14 cellular contexts compared by ENCODE assay signal in genomic region chr12:53066594-53066978, GRCh38. TPM values are rescaled to one million over a fixed set of nuclear protein-coding genes. Genes with fewer than 3 reads are reported as not detected.
A peak's percentile ranks its signal among the peaks of the same experiment; 100 is the strongest.
DNase-seq lines count a peak whose midpoint lies in the region; ATAC-seq and TF ChIP-seq lines count a peak whose summit lies in the region.
"Had no signal": no experiment of that assay in that cellular context is flagged by ENCODE, and none has a peak within 500 bp of the region (broad histone marks: within the 10 kb centered on the region; RNA-seq: fewer than 3 reads in every experiment).

No MANE protein-coding gene starts in this region.

- H3K4me1 Mint-ChIP-seq in natural killer cell treated with Interleukin-12 subunit alpha and Interleukin-12 subunit beta and Interleukin-15 and Interleukin-18, amount 100 ng/mL, for 72 hours (ENCODE audit: low read depth in 2 of 2): peaks cover 6 to 10% of the 10 kb centered on the region in 2 donors
- peaks cover 5 to 22% of the 10 kb centered on the region in 2 donors for H3K4me1 Mint-ChIP-seq in natural killer cell

- 86 to 87% methylated on average over 10 of the region's 10 CpGs for WGBS in esophagus, 2 donors

- no peak for TF ChIP-seq CTCF in natural killer cell (IDR thresholded peaks at IDR 0.05)

- H3K27ac ChIP-seq in esophagus (ENCODE audit: low read depth in 2 of 2, low read length in 1 of 2) (peak overlapping the region; percentile 8 to 76), rectal smooth muscle tissue (ENCODE audit: low read depth, low read length) (no peak overlapping the region)
- H3K27ac ChIP-seq: hepatocyte, HL-60 had no signal

- intact Hi-C loops in natural killer cell (cut with micrococcal nuclease): loop anchor here (1.0 to 10.0 kb wide), 2 partner anchors 33 to 278 kb away; no protein-coding TSS in a partner anchor

- no peaks in the 10 kb centered on the region for H3K9me3 Mint-ChIP-seq in natural killer cell treated with Interleukin-12 subunit alpha and Interleukin-12 subunit beta and Interleukin-15 and Interleukin-18, amount 100 ng/mL, for 72 hours
- H3K9me3 Mint-ChIP-seq in natural killer cell: no peaks in the 10 kb centered on the region
- H3K9me3 Mint-ChIP-seq: activated CD4-positive, alpha-beta memory T cell treated with anti-CD3 and anti-CD28 coated beads for 36 hours; activated naive CD4-positive, alpha-beta T cell treated with anti-CD3 and anti-CD28 coated beads, Interleukin-2, amount 50 U/mL, for 72 hours had no signal

- no peak for ATAC-seq in natural killer cell treated with Interleukin-12 subunit alpha and Interleukin-12 subunit beta and Interleukin-15 and Interleukin-18, amount 100 ng/mL, for 72 hours
- ATAC-seq in natural killer cell: no peak
- ATAC-seq in HG03159 (IDR thresholded peaks at IDR 0.05; ENCODE audit: unreplicated experiment): no peak
- ATAC-seq in HG03039 (IDR thresholded peaks at IDR 0.05; ENCODE audit: unreplicated experiment): no peak

- H3K4me1 ChIP-seq in esophagus (ENCODE audit: control insufficient read depth in 2 of 2, insufficient read depth in 2 of 2, low read length in 1 of 2) (peaks cover 4 to 30% of the 10 kb centered on the region in 2 donors), rectal smooth muscle tissue (ENCODE audit: control insufficient read depth, insufficient read depth, low read length) (peaks cover 8% of the 10 kb centered on the region)

- H3K9ac ChIP-seq in rectal smooth muscle tissue (ENCODE audit: low read length): no peak overlapping the region

- no peaks in the 10 kb centered on the region for H3K36me3 Mint-ChIP-seq in natural killer cell treated with Interleukin-12 subunit alpha and Interleukin-12 subunit beta and Interleukin-15 and Interleukin-18, amount 100 ng/mL, for 72 hours
- H3K36me3 Mint-ChIP-seq in natural killer cell: no peaks in the 10 kb centered on the region
- H3K36me3 Mint-ChIP-seq: activated naive CD4-positive, alpha-beta T cell treated with anti-CD3 and anti-CD28 coated beads, Interleukin-2, amount 50 U/mL, for 72 hours had no signal

- H3K4me3 ChIP-seq in esophagus (ENCODE audit: low read depth in 1 of 2, low read length in 2 of 2) (no peak overlapping the region), rectal smooth muscle tissue (ENCODE audit: low read length) (peak overlapping the region; percentile 28)
- H3K4me3 ChIP-seq: hepatocyte had no signal

- no peaks in the 10 kb centered on the region for H3K27me3 ChIP-seq in esophagus (ENCODE audit: control insufficient read depth in 1 of 2, insufficient read depth in 2 of 2, low read length in 2 of 2)
- H3K27me3 ChIP-seq in rectal smooth muscle tissue (ENCODE audit: control insufficient read depth, insufficient read depth, low read length): no peaks in the 10 kb centered on the region
- H3K27me3 ChIP-seq: hepatocyte had no signal

- H3K9me3 ChIP-seq in esophagus (ENCODE audit: control insufficient read depth in 2 of 2, insufficient read depth in 1 of 2, low read depth in 1 of 2, low read length in 1 of 2): no peaks in the 10 kb centered on the region

- H3K36me3 ChIP-seq in esophagus (ENCODE audit: control insufficient read depth in 2 of 2, insufficient read depth in 2 of 2, low read length in 1 of 2) (peaks cover 3 to 43% of the 10 kb centered on the region in 2 donors), rectal smooth muscle tissue (ENCODE audit: control insufficient read depth, insufficient read depth, low read length) (peaks cover 20% of the 10 kb centered on the region)

- DNase-seq in natural killer cell treated with Interleukin-12 subunit alpha and Interleukin-12 subunit beta and Interleukin-15 and Interleukin-18, amount 100 ng/mL, for 72 hours (ENCODE audit: low spot score): no peak
- no peak for DNase-seq in natural killer cell
- no peak for DNase-seq in activated gamma-delta T cell (lab: John Stamatoyannopoulos, UW)
- DNase-seq in Kasumi-1 (lab: John Stamatoyannopoulos, UW): no peak
- DNase-seq: DMS79 had no signal

- no peaks in the 10 kb centered on the region for H3K27me3 Mint-ChIP-seq in natural killer cell treated with Interleukin-12 subunit alpha and Interleukin-12 subunit beta and Interleukin-15 and Interleukin-18, amount 100 ng/mL, for 72 hours
- no peaks in the 10 kb centered on the region for H3K27me3 Mint-ChIP-seq in natural killer cell (ENCODE audit: low read depth in 2 of 2)
- H3K27me3 Mint-ChIP-seq: activated CD4-positive, alpha-beta memory T cell treated with anti-CD3 and anti-CD28 coated beads for 36 hours had no signal

- H3K4me3 Mint-ChIP-seq in natural killer cell treated with Interleukin-12 subunit alpha and Interleukin-12 subunit beta and Interleukin-15 and Interleukin-18, amount 100 ng/mL, for 72 hours: no peak overlapping the region
- H3K4me3 Mint-ChIP-seq in natural killer cell: no peak overlapping the region
- H3K4me3 Mint-ChIP-seq: activated CD4-positive, alpha-beta memory T cell treated with anti-CD3 and anti-CD28 coated beads for 36 hours had no signal

- peak overlapping the region; percentile 1 to 14 for H3K27ac Mint-ChIP-seq in natural killer cell treated with Interleukin-12 subunit alpha and Interleukin-12 subunit beta and Interleukin-15 and Interleukin-18, amount 100 ng/mL, for 72 hours
- no peak overlapping the region for H3K27ac Mint-ChIP-seq in natural killer cell
- H3K27ac Mint-ChIP-seq: activated CD4-positive, alpha-beta memory T cell treated with anti-CD3 and anti-CD28 coated beads for 36 hours had no signal

RNA-seq across cellular contexts. Expression of gene SPRYD3, which starts 12.6 kb away (rescaled TPM):
- total RNA-seq in natural killer cell treated with Interleukin-12 subunit alpha and Interleukin-12 subunit beta and Interleukin-15 and Interleukin-18, amount 100 ng/mL, for 72 hours: 10 to 100 TPM; 56.5 to 60.3 TPM
- total RNA-seq in natural killer cell: 10 to 100 TPM; 32.6 to 48.0 (median 42.6) TPM
- 10 to 100 TPM; 16.1 to 24.1 TPM for polyA plus RNA-seq in esophagus

RNA-seq across cellular contexts. Expression of gene TNS2, which starts 16.7 kb away (rescaled TPM):
- total RNA-seq in natural killer cell treated with Interleukin-12 subunit alpha and Interleukin-12 subunit beta and Interleukin-15 and Interleukin-18, amount 100 ng/mL, for 72 hours: 1 to 10 TPM; 2.4 to 2.8 TPM
- 1 to 10 TPM in 2 of 3 donors, under 1 TPM in 1; 0.95 to 1.8 (median 1.0) TPM for total RNA-seq in natural killer cell
- 10 to 100 TPM; 32.9 to 48.6 TPM for polyA plus RNA-seq in esophagus

RNA-seq across cellular contexts. Expression of gene IGFBP6, which starts 30.9 kb away (rescaled TPM):
- total RNA-seq in natural killer cell treated with Interleukin-12 subunit alpha and Interleukin-12 subunit beta and Interleukin-15 and Interleukin-18, amount 100 ng/mL, for 72 hours: not detected
- under 1 TPM in 1 of 3 donors, not detected in 2; 0.61 TPM for total RNA-seq in natural killer cell
- polyA plus RNA-seq in esophagus: 10 to 100 TPM; 40.8 to 59.1 TPM

RNA-seq across cellular contexts. Expression of gene SOAT2, which starts 36.7 kb away (rescaled TPM):
- under 1 TPM in 1 of 2 donors, not detected in 1; 0.26 TPM for total RNA-seq in natural killer cell treated with Interleukin-12 subunit alpha and Interleukin-12 subunit beta and Interleukin-15 and Interleukin-18, amount 100 ng/mL, for 72 hours
- total RNA-seq in natural killer cell: not detected
- under 1 TPM; 0.14 to 0.16 TPM for polyA plus RNA-seq in esophagus
- total RNA-seq: M059J had no signal

Comparison
In these comparisons a context has a peak if more than half of its experiments do, and no peak if none do; other contexts are left out.
1. H3K27ac Mint-ChIP-seq: peak in natural killer cell treated with Interleukin-12 subunit alpha and Interleukin-12 subunit beta and Interleukin-15 and Interleukin-18, amount 100 ng/mL, for 72 hours (2 of 2); none in natural killer cell (0 of 2).